1 cellular context compared by ENCODE assay signal in the genomic region with DNA sequence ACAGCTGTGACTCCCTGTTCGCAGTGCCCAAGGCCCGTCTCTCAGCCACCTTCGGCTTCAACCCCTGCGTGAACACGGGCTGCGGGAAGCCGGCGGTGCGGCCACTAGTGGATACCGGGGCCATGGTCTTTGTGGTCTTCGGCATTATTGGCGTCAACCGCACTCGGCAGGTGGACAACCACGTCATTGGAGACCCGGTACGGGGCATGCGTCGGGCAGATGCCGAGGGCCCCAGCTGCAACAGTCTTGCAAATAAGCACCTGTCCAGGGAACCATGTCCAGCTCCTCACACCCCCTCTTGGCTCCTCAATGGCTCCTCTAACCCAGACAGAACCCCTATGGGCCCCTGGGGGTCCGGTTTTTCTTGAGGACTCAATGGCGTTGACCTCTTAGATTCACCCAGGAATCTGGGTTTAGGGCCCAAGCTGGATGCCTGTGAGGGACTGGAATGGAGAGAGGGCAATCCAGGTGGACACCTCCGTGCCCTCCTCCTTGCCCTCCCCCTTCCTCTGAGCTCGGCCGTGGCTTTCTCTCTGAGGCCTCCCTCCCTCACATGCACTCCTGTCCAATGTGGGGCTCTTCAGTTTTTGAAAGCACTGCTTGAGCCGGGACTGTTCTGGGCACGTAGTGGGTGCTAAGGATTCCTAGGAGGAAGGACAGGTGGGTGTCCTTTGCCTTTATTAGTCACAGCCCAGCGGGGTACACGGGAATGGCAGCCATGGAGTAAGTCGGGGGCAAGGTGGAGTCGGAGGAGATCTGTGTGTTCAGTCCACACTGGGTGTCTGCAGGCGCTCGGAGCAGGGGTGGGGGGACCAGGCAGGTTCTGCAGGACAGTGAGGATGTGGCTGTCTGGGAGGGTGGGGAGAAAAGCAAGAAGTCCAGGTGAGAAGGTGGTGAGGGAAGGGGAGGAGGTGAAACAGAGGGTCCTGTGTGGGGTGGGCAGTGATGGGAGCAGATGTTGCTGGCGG.
TF ChIP-seq lines count a peak whose summit lies in the region.

No MANE protein-coding gene starts in this region.

TF ChIP-seq in HepG2, 621 proteins besides CTCF, POLR2A, EP300 and RAD21:
- TF ChIP-seq, protein P1, sequence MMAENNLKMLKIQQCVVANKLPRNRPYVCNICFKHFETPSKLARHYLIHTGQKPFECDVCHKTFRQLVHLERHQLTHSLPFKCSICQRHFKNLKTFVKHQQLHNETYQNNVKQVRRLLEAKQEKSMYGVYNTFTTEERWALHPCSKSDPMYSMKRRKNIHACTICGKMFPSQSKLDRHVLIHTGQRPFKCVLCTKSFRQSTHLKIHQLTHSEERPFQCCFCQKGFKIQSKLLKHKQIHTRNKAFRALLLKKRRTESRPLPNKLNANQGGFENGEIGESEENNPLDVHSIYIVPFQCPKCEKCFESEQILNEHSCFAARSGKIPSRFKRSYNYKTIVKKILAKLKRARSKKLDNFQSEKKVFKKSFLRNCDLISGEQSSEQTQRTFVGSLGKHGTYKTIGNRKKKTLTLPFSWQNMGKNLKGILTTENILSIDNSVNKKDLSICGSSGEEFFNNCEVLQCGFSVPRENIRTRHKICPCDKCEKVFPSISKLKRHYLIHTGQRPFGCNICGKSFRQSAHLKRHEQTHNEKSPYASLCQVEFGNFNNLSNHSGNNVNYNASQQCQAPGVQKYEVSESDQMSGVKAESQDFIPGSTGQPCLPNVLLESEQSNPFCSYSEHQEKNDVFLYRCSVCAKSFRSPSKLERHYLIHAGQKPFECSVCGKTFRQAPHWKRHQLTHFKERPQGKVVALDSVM (CRISPR knock-in tag; IDR thresholded peaks at IDR 0.05) = no peak
- TF ChIP-seq, protein P2, sequence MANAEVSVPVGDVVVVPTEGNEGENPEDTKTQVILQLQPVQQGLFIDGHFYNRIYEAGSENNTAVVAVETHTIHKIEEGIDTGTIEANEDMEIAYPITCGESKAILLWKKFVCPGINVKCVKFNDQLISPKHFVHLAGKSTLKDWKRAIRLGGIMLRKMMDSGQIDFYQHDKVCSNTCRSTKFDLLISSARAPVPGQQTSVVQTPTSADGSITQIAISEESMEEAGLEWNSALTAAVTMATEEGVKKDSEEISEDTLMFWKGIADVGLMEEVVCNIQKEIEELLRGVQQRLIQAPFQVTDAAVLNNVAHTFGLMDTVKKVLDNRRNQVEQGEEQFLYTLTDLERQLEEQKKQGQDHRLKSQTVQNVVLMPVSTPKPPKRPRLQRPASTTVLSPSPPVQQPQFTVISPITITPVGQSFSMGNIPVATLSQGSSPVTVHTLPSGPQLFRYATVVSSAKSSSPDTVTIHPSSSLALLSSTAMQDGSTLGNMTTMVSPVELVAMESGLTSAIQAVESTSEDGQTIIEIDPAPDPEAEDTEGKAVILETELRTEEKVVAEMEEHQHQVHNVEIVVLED (CRISPR knock-in tag; IDR thresholded peaks at IDR 0.05; ENCODE audit: borderline replicate concordance) = no peak
- TF ChIP-seq ZNF83 (CRISPR knock-in tag; IDR thresholded peaks at IDR 0.05; ENCODE audit: borderline replicate concordance) (no peak), BORCS8-MEF2B (CRISPR knock-in tag; IDR thresholded peaks at IDR 0.05) (no peak), ZKSCAN5 (CRISPR knock-in tag; IDR thresholded peaks at IDR 0.05) (no peak), ZNF660 (CRISPR knock-in tag; IDR thresholded peaks at IDR 0.05; ENCODE audit: borderline replicate concordance, low read depth) (no peak), ZSCAN29 (CRISPR knock-in tag; conservative IDR thresholded peaks at IDR 0.05) (no peak), RORA (CRISPR knock-in tag; IDR thresholded peaks at IDR 0.05) (no peak)
- TF ChIP-seq, protein P3, sequence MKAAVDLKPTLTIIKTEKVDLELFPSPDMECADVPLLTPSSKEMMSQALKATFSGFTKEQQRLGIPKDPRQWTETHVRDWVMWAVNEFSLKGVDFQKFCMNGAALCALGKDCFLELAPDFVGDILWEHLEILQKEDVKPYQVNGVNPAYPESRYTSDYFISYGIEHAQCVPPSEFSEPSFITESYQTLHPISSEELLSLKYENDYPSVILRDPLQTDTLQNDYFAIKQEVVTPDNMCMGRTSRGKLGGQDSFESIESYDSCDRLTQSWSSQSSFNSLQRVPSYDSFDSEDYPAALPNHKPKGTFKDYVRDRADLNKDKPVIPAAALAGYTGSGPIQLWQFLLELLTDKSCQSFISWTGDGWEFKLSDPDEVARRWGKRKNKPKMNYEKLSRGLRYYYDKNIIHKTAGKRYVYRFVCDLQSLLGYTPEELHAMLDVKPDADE (CRISPR knock-in tag; IDR thresholded peaks at IDR 0.05) = no peak
- TF ChIP-seq, protein P4, sequence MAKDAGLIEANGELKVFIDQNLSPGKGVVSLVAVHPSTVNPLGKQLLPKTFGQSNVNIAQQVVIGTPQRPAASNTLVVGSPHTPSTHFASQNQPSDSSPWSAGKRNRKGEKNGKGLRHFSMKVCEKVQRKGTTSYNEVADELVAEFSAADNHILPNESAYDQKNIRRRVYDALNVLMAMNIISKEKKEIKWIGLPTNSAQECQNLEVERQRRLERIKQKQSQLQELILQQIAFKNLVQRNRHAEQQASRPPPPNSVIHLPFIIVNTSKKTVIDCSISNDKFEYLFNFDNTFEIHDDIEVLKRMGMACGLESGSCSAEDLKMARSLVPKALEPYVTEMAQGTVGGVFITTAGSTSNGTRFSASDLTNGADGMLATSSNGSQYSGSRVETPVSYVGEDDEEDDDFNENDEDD (CRISPR knock-in tag; IDR thresholded peaks at IDR 0.05; ENCODE audit: borderline replicate concordance) = no peak
- TF ChIP-seq, protein P5, sequence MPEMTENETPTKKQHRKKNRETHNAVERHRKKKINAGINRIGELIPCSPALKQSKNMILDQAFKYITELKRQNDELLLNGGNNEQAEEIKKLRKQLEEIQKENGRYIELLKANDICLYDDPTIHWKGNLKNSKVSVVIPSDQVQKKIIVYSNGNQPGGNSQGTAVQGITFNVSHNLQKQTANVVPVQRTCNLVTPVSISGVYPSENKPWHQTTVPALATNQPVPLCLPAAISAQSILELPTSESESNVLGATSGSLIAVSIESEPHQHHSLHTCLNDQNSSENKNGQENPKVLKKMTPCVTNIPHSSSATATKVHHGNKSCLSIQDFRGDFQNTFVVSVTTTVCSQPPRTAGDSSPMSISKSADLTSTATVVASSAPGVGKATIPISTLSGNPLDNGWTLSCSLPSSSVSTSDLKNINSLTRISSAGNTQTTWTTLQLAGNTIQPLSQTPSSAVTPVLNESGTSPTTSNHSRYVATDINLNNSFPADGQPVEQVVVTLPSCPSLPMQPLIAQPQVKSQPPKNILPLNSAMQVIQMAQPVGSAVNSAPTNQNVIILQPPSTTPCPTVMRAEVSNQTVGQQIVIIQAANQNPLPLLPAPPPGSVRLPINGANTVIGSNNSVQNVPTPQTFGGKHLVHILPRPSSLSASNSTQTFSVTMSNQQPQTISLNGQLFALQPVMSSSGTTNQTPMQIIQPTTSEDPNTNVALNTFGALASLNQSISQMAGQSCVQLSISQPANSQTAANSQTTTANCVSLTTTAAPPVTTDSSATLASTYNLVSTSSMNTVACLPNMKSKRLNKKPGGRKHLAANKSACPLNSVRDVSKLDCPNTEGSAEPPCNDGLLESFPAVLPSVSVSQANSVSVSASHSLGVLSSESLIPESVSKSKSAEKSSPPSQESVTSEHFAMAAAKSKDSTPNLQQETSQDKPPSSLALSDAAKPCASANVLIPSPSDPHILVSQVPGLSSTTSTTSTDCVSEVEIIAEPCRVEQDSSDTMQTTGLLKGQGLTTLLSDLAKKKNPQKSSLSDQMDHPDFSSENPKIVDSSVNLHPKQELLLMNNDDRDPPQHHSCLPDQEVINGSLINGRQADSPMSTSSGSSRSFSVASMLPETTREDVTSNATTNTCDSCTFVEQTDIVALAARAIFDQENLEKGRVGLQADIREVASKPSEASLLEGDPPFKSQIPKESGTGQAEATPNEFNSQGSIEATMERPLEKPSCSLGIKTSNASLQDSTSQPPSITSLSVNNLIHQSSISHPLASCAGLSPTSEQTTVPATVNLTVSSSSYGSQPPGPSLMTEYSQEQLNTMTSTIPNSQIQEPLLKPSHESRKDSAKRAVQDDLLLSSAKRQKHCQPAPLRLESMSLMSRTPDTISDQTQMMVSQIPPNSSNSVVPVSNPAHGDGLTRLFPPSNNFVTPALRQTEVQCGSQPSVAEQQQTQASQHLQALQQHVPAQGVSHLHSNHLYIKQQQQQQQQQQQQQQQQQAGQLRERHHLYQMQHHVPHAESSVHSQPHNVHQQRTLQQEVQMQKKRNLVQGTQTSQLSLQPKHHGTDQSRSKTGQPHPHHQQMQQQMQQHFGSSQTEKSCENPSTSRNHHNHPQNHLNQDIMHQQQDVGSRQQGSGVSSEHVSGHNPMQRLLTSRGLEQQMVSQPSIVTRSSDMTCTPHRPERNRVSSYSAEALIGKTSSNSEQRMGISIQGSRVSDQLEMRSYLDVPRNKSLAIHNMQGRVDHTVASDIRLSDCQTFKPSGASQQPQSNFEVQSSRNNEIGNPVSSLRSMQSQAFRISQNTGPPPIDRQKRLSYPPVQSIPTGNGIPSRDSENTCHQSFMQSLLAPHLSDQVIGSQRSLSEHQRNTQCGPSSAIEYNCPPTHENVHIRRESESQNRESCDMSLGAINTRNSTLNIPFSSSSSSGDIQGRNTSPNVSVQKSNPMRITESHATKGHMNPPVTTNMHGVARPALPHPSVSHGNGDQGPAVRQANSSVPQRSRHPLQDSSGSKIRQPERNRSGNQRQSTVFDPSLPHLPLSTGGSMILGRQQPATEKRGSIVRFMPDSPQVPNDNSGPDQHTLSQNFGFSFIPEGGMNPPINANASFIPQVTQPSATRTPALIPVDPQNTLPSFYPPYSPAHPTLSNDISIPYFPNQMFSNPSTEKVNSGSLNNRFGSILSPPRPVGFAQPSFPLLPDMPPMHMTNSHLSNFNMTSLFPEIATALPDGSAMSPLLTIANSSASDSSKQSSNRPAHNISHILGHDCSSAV (CRISPR knock-in tag; IDR thresholded peaks at IDR 0.05; ENCODE audit: borderline replicate concordance) = no peak
- TF ChIP-seq, protein P6, sequence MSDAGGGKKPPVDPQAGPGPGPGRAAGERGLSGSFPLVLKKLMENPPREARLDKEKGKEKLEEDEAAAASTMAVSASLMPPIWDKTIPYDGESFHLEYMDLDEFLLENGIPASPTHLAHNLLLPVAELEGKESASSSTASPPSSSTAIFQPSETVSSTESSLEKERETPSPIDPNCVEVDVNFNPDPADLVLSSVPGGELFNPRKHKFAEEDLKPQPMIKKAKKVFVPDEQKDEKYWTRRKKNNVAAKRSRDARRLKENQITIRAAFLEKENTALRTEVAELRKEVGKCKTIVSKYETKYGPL (CRISPR knock-in tag; IDR thresholded peaks at IDR 0.05) = no peak
- TF ChIP-seq, protein P7, sequence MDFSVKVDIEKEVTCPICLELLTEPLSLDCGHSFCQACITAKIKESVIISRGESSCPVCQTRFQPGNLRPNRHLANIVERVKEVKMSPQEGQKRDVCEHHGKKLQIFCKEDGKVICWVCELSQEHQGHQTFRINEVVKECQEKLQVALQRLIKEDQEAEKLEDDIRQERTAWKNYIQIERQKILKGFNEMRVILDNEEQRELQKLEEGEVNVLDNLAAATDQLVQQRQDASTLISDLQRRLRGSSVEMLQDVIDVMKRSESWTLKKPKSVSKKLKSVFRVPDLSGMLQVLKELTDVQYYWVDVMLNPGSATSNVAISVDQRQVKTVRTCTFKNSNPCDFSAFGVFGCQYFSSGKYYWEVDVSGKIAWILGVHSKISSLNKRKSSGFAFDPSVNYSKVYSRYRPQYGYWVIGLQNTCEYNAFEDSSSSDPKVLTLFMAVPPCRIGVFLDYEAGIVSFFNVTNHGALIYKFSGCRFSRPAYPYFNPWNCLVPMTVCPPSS (IDR thresholded peaks at IDR 0.05) = no peak
- TF ChIP-seq, protein P8, sequence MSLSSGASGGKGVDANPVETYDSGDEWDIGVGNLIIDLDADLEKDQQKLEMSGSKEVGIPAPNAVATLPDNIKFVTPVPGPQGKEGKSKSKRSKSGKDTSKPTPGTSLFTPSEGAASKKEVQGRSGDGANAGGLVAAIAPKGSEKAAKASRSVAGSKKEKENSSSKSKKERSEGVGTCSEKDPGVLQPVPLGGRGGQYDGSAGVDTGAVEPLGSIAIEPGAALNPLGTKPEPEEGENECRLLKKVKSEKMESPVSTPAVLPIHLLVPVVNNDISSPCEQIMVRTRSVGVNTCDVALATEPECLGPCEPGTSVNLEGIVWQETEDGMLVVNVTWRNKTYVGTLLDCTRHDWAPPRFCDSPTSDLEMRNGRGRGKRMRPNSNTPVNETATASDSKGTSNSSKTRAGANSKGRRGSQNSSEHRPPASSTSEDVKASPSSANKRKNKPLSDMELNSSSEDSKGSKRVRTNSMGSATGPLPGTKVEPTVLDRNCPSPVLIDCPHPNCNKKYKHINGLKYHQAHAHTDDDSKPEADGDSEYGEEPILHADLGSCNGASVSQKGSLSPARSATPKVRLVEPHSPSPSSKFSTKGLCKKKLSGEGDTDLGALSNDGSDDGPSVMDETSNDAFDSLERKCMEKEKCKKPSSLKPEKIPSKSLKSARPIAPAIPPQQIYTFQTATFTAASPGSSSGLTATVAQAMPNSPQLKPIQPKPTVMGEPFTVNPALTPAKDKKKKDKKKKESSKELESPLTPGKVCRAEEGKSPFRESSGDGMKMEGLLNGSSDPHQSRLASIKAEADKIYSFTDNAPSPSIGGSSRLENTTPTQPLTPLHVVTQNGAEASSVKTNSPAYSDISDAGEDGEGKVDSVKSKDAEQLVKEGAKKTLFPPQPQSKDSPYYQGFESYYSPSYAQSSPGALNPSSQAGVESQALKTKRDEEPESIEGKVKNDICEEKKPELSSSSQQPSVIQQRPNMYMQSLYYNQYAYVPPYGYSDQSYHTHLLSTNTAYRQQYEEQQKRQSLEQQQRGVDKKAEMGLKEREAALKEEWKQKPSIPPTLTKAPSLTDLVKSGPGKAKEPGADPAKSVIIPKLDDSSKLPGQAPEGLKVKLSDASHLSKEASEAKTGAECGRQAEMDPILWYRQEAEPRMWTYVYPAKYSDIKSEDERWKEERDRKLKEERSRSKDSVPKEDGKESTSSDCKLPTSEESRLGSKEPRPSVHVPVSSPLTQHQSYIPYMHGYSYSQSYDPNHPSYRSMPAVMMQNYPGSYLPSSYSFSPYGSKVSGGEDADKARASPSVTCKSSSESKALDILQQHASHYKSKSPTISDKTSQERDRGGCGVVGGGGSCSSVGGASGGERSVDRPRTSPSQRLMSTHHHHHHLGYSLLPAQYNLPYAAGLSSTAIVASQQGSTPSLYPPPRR (CRISPR knock-in tag; IDR thresholded peaks at IDR 0.05; ENCODE audit: borderline replicate concordance) = no peak
